In genomic region chr1:43973981-43974442, GRCh38 we compare ENCODE assay signal across 8 cellular contexts. TPM values are rescaled to one million over a fixed set of nuclear protein-coding genes. Genes with fewer than 3 reads are reported as not detected.
A peak's percentile ranks its signal among the peaks of the same experiment; 100 is the strongest.
DNase-seq lines count a peak whose midpoint lies in the region; ATAC-seq, FAIRE-seq and TF ChIP-seq lines count a peak whose summit lies in the region.

No MANE protein-coding gene starts in this region.

- DNase-seq in CD4-positive, CD25-positive, alpha-beta regulatory T cell = no peak
- peak in 1 of 4 experiments; percentile 29 for DNase-seq in K562 (ENCODE audit: extremely low read depth in 1 of 4, low spot score in 3 of 4)
- DNase-seq in lung (ENCODE audit: low spot score) = no peak
- DNase-seq in uterus = no peak
- no peak for DNase-seq in H4 (ENCODE audit: low spot score)

- intact Hi-C loops in K562 (cut with micrococcal nuclease) (loop anchor here (1.0 to 2.0 kb wide), 2 partner anchors 17 to 28 kb away; partner anchors contain the start of genes CCDC24 and IPO13), uterus (cut with DNase I; ENCODE audit: low total_unique reads) (no loop called here)

- FAIRE-seq in K562 (lab: Jason Lieb, UNC) = no peak

- peak overlapping the region; percentile 81 for H3K27ac ChIP-seq in CD4-positive, CD25-positive, alpha-beta regulatory T cell (ENCODE audit: insufficient read depth, low read length, poor library complexity, severe bottlenecking)
- H3K27ac ChIP-seq in HUES64 (ENCODE audit: low read depth, low read length) = no peak overlapping the region; the same call in 1 of the 2 replicates
- H3K27ac ChIP-seq in K562 (ENCODE audit: extremely low read depth, low read depth, low read length) = peak overlapping the region; percentile 89
- peak overlapping the region; percentile 85 to 93 for H3K27ac ChIP-seq in lung (ENCODE audit: low read depth in 1 of 2, low read length in 1 of 2)
- peak overlapping the region; percentile 83 to 88 for H3K27ac ChIP-seq in uterus

- TF ChIP-seq EP300 in K562 (IDR thresholded peaks at IDR 0.05; ENCODE audit: low read length) = no peak

- no TSS peak for BruUV-seq in K562 (replicated peaks; lab: Mats Ljungman, UMichigan)

- H3K4me3 Mint-ChIP-seq in CD4-positive, CD25-positive, alpha-beta regulatory T cell = peak overlapping the region; percentile 91 to 96 (median 92)

- no peak for TF ChIP-seq RAD21 in K562 (CRISPR knock-in tag; conservative IDR thresholded peaks at IDR 0.05 in 1 of 2, IDR thresholded peaks at IDR 0.05 in 1 of 2)

- H3K9ac ChIP-seq in HUES64 (ENCODE audit: low read depth, low read length) = peak overlapping the region; percentile 83
- peak overlapping the region; percentile 88 to 98 for H3K9ac ChIP-seq in K562 (ENCODE audit: insufficient read depth in 1 of 2, low read depth in 2 of 2, low read length in 2 of 2)

- 40% methylated on average over 9 of the region's 9 CpGs for WGBS in HUES64
- WGBS in K562 (ENCODE audit: insufficient coverage, low coverage, missing lambda C conversion rate) = 51% methylated on average over 9 of the region's 9 CpGs
- WGBS in lung, 2 donors = 35 to 40% methylated on average over 9 of the region's 9 CpGs

- TF ChIP-seq POLR2A in K562 (conservative IDR thresholded peaks at IDR 0.05) = no peak; the same call in 1 of the 2 replicates
- TF ChIP-seq POLR2A in uterus (IDR thresholded peaks at IDR 0.05) = no peak

- peaks cover 10% of the 10 kb centered on the region for H3K9me1 ChIP-seq in K562 (ENCODE audit: control insufficient read depth, insufficient read depth, low read length)

- CTCF ChIA-PET in K562 (lab: Yijun Ruan, JAX; ENCODE audit: low intra/inter-chr PET ratio) = no interaction called here

- H3K27me3 ChIP-seq in CD4-positive, CD25-positive, alpha-beta regulatory T cell (ENCODE audit: control insufficient read depth, insufficient read depth, low read length) = no peaks in the 10 kb centered on the region
- no peaks in the 10 kb centered on the region for H3K27me3 ChIP-seq in HUES64 (ENCODE audit: insufficient read depth, low read length)
- H3K27me3 ChIP-seq in K562 (ENCODE audit: control insufficient read depth in 2 of 2, insufficient read depth in 2 of 2, low read length in 2 of 2) = no peaks in the 10 kb centered on the region
- H3K27me3 ChIP-seq in lung (ENCODE audit: control insufficient read depth, insufficient read depth) = no peaks in the 10 kb centered on the region
- H3K27me3 ChIP-seq in uterus = no peaks in the 10 kb centered on the region

- peaks cover 58% of the 10 kb centered on the region for H3K79me2 ChIP-seq in K562 (ENCODE audit: control insufficient read depth, insufficient read depth, low read length)

- peak overlapping the region; percentile 95 to 98 (median 98) for H3K27ac Mint-ChIP-seq in CD4-positive, CD25-positive, alpha-beta regulatory T cell

- H3K36me3 ChIP-seq in CD4-positive, CD25-positive, alpha-beta regulatory T cell (ENCODE audit: control insufficient read depth, insufficient read depth, low read length) = peaks cover 23% of the 10 kb centered on the region
- H3K36me3 ChIP-seq in HUES64 (ENCODE audit: insufficient read depth, low read length) (peaks cover 49% of the 10 kb centered on the region), K562 (ENCODE audit: control insufficient read depth, insufficient read depth, low read length) (peaks cover 61% of the 10 kb centered on the region), lung (ENCODE audit: control insufficient read depth in 2 of 2, insufficient read depth in 2 of 2, low read length in 2 of 2) (peaks cover 0 to 20% of the 10 kb centered on the region in 2 donors), uterus (no peaks in the 10 kb centered on the region)

- POLR2A ChIA-PET in K562 (lab: Yijun Ruan, JAX) = interaction anchor here (0.7 to 2.1 kb wide), 7 partner anchors 13 to 519 kb away, joined by 3 to 7 read pairs (median 3); no protein-coding TSS in a partner anchor

- peaks cover 24% of the 10 kb centered on the region for H4K20me1 ChIP-seq in K562 (replicated peaks; ENCODE audit: control insufficient read depth, insufficient read depth, low read length)

- no peaks in the 10 kb centered on the region for H3K9me3 ChIP-seq in CD4-positive, CD25-positive, alpha-beta regulatory T cell (ENCODE audit: control insufficient read depth in 2 of 2, low read length in 2 of 2)
- H3K9me3 ChIP-seq in HUES64 (ENCODE audit: insufficient read depth, low read depth, low read length) = no peaks in the 10 kb centered on the region
- H3K9me3 ChIP-seq in K562 (replicated peaks; ENCODE audit: control insufficient read depth, insufficient read depth, low read depth, low read length) = no peaks in the 10 kb centered on the region
- no peaks in the 10 kb centered on the region for H3K9me3 ChIP-seq in lung (ENCODE audit: control insufficient read depth in 2 of 2, insufficient read depth in 1 of 2, low read length in 1 of 2)
- H3K9me3 ChIP-seq in uterus = no peaks in the 10 kb centered on the region

- no peak for TF ChIP-seq CTCF in K562 (IDR thresholded peaks at IDR 0.05 in 2 of 3, conservative IDR thresholded peaks at IDR 0.05 in 1 of 3; ENCODE audit: insufficient read depth in 2 of 3, low read depth in 1 of 3, low read length in 3 of 3)
- no peak for TF ChIP-seq CTCF in lung (IDR thresholded peaks at IDR 0.05; ENCODE audit: control extremely low read depth, extremely low read depth)
- TF ChIP-seq CTCF in uterus (IDR thresholded peaks at IDR 0.05) = no peak

- H3K4me1 ChIP-seq in CD4-positive, CD25-positive, alpha-beta regulatory T cell (ENCODE audit: control insufficient read depth, insufficient read depth, low read length, poor library complexity, severe bottlenecking) = peaks cover 52% of the 10 kb centered on the region
- H3K4me1 ChIP-seq in HUES64 (ENCODE audit: insufficient read depth, low read length) (peaks cover 19% of the 10 kb centered on the region; the same call in 1 of the 2 replicates), K562 (replicated peaks in 1 of 2; ENCODE audit: control insufficient read depth in 2 of 2, insufficient read depth in 2 of 2, low read length in 2 of 2) (peaks cover 41 to 69% of the 10 kb centered on the region in 2 experiments), lung (ENCODE audit: control insufficient read depth in 2 of 2, insufficient read depth in 2 of 2, low read length in 2 of 2) (peaks cover 0 to 24% of the 10 kb centered on the region in 2 donors), uterus (peaks cover 4 to 15% of the 10 kb centered on the region in 2 donors)

- ATAC-seq in CD4-positive, CD25-positive, alpha-beta regulatory T cell (ENCODE audit: low read depth in 2 of 2) = no peak
- no peak for ATAC-seq in K562
- no peak for ATAC-seq in lung (ENCODE audit: insufficient read depth, low FRiP score)
- ATAC-seq in HG03469 (IDR thresholded peaks at IDR 0.05; ENCODE audit: unreplicated experiment) = no peak
- ATAC-seq in GM19351 (IDR thresholded peaks at IDR 0.05; ENCODE audit: unreplicated experiment) = no peak

- in situ Hi-C loops in K562 (cut with MboI) = no loop called here

- H3K4me3 ChIP-seq in CD4-positive, CD25-positive, alpha-beta regulatory T cell (ENCODE audit: low read depth, low read length) = peak overlapping the region; percentile 79
- H3K4me3 ChIP-seq in HUES64 (ENCODE audit: low read length) (peak overlapping the region; percentile 73), K562 (peak overlapping the region; percentile 87), lung (no peak overlapping the region), uterus (peak overlapping the region; percentile 65 to 93)

- peak overlapping the region; percentile 97 for H2AFZ ChIP-seq in K562 (ENCODE audit: low read depth, low read length)

- peaks cover 20% of the 10 kb centered on the region for H3K36me3 Mint-ChIP-seq in CD4-positive, CD25-positive, alpha-beta regulatory T cell

- H3K9me3 Mint-ChIP-seq in CD4-positive, CD25-positive, alpha-beta regulatory T cell = no peaks in the 10 kb centered on the region

- H3K4me1 Mint-ChIP-seq in CD4-positive, CD25-positive, alpha-beta regulatory T cell = peaks cover 7 to 69% (median 40%) of the 10 kb centered on the region in 4 donors

- H3K4me2 ChIP-seq in K562 (ENCODE audit: insufficient read depth, low read length) = peak overlapping the region; percentile 90

- H3K27me3 Mint-ChIP-seq in CD4-positive, CD25-positive, alpha-beta regulatory T cell = peaks cover 4% of the 10 kb centered on the region

RNA-seq across cellular contexts. Expression of gene ATP6V0B, which starts 0.7 kb away (rescaled TPM):
- total RNA-seq in CD4-positive, CD25-positive, alpha-beta regulatory T cell = 69.4 TPM
- polyA plus RNA-seq in CD4-positive, CD25-positive, alpha-beta regulatory T cell = 100 to 1,000 TPM; 207 to 274 (median 237) TPM
- 126 TPM for polyA plus RNA-seq in HUES64 (2013, experiment 1 of 2)
- polyA plus RNA-seq in HUES64 (2013, experiment 2 of 2) = 103 TPM
- total RNA-seq in K562 (2011; cell fraction: chromatin; rRNA removed; ENCODE audit: low replicate concordance) = 240 and 478 TPM in 2 replicates
- 771 and 1,062 TPM in 2 replicates for total RNA-seq in K562 (2011; cell fraction: nucleolus; rRNA removed)
- 571 and 616 TPM in 2 replicates for total RNA-seq in K562 (2011; cell fraction: nucleoplasm; rRNA removed)
- 296 and 328 TPM in 2 replicates for total RNA-seq in K562 (2014; rRNA removed)
- total RNA-seq in K562 (2014; rRNA removed; fragmentation: Illumina TruSeq; extraction: Trizol) = 143 and 167 TPM in 2 replicates
- 196 and 203 TPM in 2 replicates for total RNA-seq in K562 (2015; rRNA removed; fragmentation: Illumina TruSeq; extraction: Trizol)
- total RNA-seq in K562 (2021) = 279 and 286 TPM in 2 replicates
- polyA plus RNA-seq in K562 (2011; rRNA removed) = 220 and 288 TPM in 2 replicates
- polyA plus RNA-seq in K562 (2011; cell fraction: cytosol; rRNA removed) = 552 and 632 TPM in 2 replicates
- 601 and 849 TPM in 2 replicates for polyA plus RNA-seq in K562 (2011; cell fraction: nucleus; rRNA removed)
- polyA plus RNA-seq in K562 (2012) = 179 and 264 TPM in 2 replicates
- polyA plus RNA-seq in K562 (2014; fragmentation: Illumina TruSeq; extraction: Trizol) = 186 and 195 TPM in 2 replicates
- polyA plus RNA-seq in K562 (2014; fragmentation: Nextera tagmentation; extraction: Ambion mirVana) = 100 to 1,000 TPM; 137 to 276 TPM
- 282 and 348 TPM in 2 replicates for polyA plus RNA-seq in K562 (2014; rRNA removed)
- polyA minus RNA-seq in K562 (2011; rRNA and poly(A)+ RNA removed) = 127 and 130 TPM in 2 replicates
- 83.6 and 86.7 TPM in 2 replicates for polyA minus RNA-seq in K562 (2011; cell fraction: cytosol; rRNA and poly(A)+ RNA removed)
- polyA minus RNA-seq in K562 (2011; cell fraction: nucleus; rRNA and poly(A)+ RNA removed) = 102 and 149 TPM in 2 replicates
- total RNA-seq in lung = 100 to 1,000 TPM in 1 of 2 donors, 10 to 100 TPM in 1; 71.2 to 192 TPM
- 100 to 1,000 TPM; 373 to 484 TPM for polyA plus RNA-seq in lung
- total RNA-seq in uterus = 100 to 1,000 TPM in 1 of 4 donors, 10 to 100 TPM in 3; 49.6 to 183 (median 65.4) TPM
- 193 and 213 TPM in 2 replicates for total RNA-seq in H4 (2014; rRNA removed; shearing (Covaris generic))

RNA-seq across cellular contexts. Expression of gene DPH2, which starts 4.2 kb away (rescaled TPM):
- total RNA-seq in CD4-positive, CD25-positive, alpha-beta regulatory T cell = 17.9 TPM
- 10 to 100 TPM; 17.2 to 25.0 (median 21.0) TPM for polyA plus RNA-seq in CD4-positive, CD25-positive, alpha-beta regulatory T cell
- 46.3 TPM for polyA plus RNA-seq in HUES64 (2013, experiment 1 of 2)
- 36.1 TPM for polyA plus RNA-seq in HUES64 (2013, experiment 2 of 2)
- 110 and 268 TPM in 2 replicates for total RNA-seq in K562 (2011; cell fraction: chromatin; rRNA removed; ENCODE audit: low replicate concordance)
- total RNA-seq in K562 (2011; cell fraction: nucleolus; rRNA removed) = 191 and 199 TPM in 2 replicates
- 123 and 150 TPM in 2 replicates for total RNA-seq in K562 (2011; cell fraction: nucleoplasm; rRNA removed)
- total RNA-seq in K562 (2014; rRNA removed) (87.5 and 122 TPM in 2 replicates), K562 (2014; rRNA removed; fragmentation: Illumina TruSeq; extraction: Trizol) (31.9 and 39.4 TPM in 2 replicates), K562 (2015; rRNA removed; fragmentation: Illumina TruSeq; extraction: Trizol) (66.8 and 68.1 TPM in 2 replicates), K562 (2021) (94.1 and 97.3 TPM in 2 replicates), lung (10 to 100 TPM; 17.1 to 25.5 TPM), uterus (10 to 100 TPM in 2 of 4 donors, 1 to 10 TPM in 2; 5.1 to 18.5 (median 12.3) TPM)
- polyA plus RNA-seq in K562 (2011; rRNA removed) (63.1 and 71.2 TPM in 2 replicates), K562 (2014; fragmentation: Illumina TruSeq; extraction: Trizol) (81.1 and 106 TPM in 2 replicates), K562 (2014; fragmentation: Nextera tagmentation; extraction: Ambion mirVana) (10 to 100 TPM; 17.9 to 27.0 TPM), K562 (2014; rRNA removed) (93.2 and 110 TPM in 2 replicates), lung (10 to 100 TPM; 11.6 to 28.5 TPM)
- polyA plus RNA-seq in K562 (2011; cell fraction: cytosol; rRNA removed) = 117 and 149 TPM in 2 replicates
- polyA plus RNA-seq in K562 (2011; cell fraction: nucleus; rRNA removed) = 379 and 380 TPM in 2 replicates
- polyA plus RNA-seq in K562 (2012) = 39.2 and 65.5 TPM in 2 replicates
- polyA minus RNA-seq in K562 (2011; rRNA and poly(A)+ RNA removed) = 50.3 and 52.5 TPM in 2 replicates
- 35.5 and 48.5 TPM in 2 replicates for polyA minus RNA-seq in K562 (2011; cell fraction: cytosol; rRNA and poly(A)+ RNA removed)
- polyA minus RNA-seq in K562 (2011; cell fraction: nucleus; rRNA and poly(A)+ RNA removed) = 96.7 and 113 TPM in 2 replicates
- total RNA-seq in H4 (2014; rRNA removed; shearing (Covaris generic)) = 28.5 and 44.1 TPM in 2 replicates

RNA-seq across cellular contexts. Expression of gene B4GALT2, which starts 5.0 kb away (rescaled TPM):
- 0.54 TPM for total RNA-seq in CD4-positive, CD25-positive, alpha-beta regulatory T cell
- polyA plus RNA-seq in CD4-positive, CD25-positive, alpha-beta regulatory T cell = under 1 TPM; 0.20 to 0.86 (median 0.32) TPM
- 55.9 TPM for polyA plus RNA-seq in HUES64 (2013, experiment 1 of 2)
- 64.7 TPM for polyA plus RNA-seq in HUES64 (2013, experiment 2 of 2)
- 27.8 and 57.7 TPM in 2 replicates for total RNA-seq in K562 (2011; cell fraction: chromatin; rRNA removed; ENCODE audit: low replicate concordance)
- 51.2 and 57.7 TPM in 2 replicates for total RNA-seq in K562 (2011; cell fraction: nucleolus; rRNA removed)
- total RNA-seq in K562 (2011; cell fraction: nucleoplasm; rRNA removed) = 45.8 and 54.2 TPM in 2 replicates
- total RNA-seq in K562 (2014; rRNA removed) (86.8 and 116 TPM in 2 replicates), K562 (2014; rRNA removed; fragmentation: Illumina TruSeq; extraction: Trizol) (23.4 and 31.0 TPM in 2 replicates), K562 (2015; rRNA removed; fragmentation: Illumina TruSeq; extraction: Trizol) (43.8 and 45.9 TPM in 2 replicates), K562 (2021) (76.2 and 78.0 TPM in 2 replicates), lung (10 to 100 TPM; 13.6 to 40.9 TPM), uterus (10 to 100 TPM in 2 of 4 donors, 1 to 10 TPM in 2; 2.3 to 45.8 (median 18.5) TPM)
- polyA plus RNA-seq in K562 (2011; rRNA removed) (39.0 and 43.9 TPM in 2 replicates), K562 (2014; fragmentation: Illumina TruSeq; extraction: Trizol) (63.7 and 69.7 TPM in 2 replicates), K562 (2014; fragmentation: Nextera tagmentation; extraction: Ambion mirVana) (1 to 10 TPM; 1.3 to 2.8 TPM), K562 (2014; rRNA removed) (71.9 and 85.4 TPM in 2 replicates), lung (10 to 100 TPM; 28.9 to 32.2 TPM)
- polyA plus RNA-seq in K562 (2011; cell fraction: cytosol; rRNA removed) = 78.6 and 206 TPM in 2 replicates
- 55.1 and 117 TPM in 2 replicates for polyA plus RNA-seq in K562 (2011; cell fraction: nucleus; rRNA removed)
- polyA plus RNA-seq in K562 (2012) = 44.8 and 50.7 TPM in 2 replicates
- polyA minus RNA-seq in K562 (2011; rRNA and poly(A)+ RNA removed) = 21.4 and 27.7 TPM in 2 replicates
- 40.9 and 42.3 TPM in 2 replicates for polyA minus RNA-seq in K562 (2011; cell fraction: cytosol; rRNA and poly(A)+ RNA removed)
- polyA minus RNA-seq in K562 (2011; cell fraction: nucleus; rRNA and poly(A)+ RNA removed) = 26.7 and 28.3 TPM in 2 replicates
- total RNA-seq in H4 (2014; rRNA removed; shearing (Covaris generic)) = 87.5 and 92.8 TPM in 2 replicates

RNA-seq across cellular contexts. Expression of gene CCDC24, which starts 17.4 kb away (rescaled TPM):
- total RNA-seq in CD4-positive, CD25-positive, alpha-beta regulatory T cell = 1.2 TPM
- 1 to 10 TPM in 1 of 4 donors, under 1 TPM in 3; 0.18 to 1.8 (median 0.73) TPM for polyA plus RNA-seq in CD4-positive, CD25-positive, alpha-beta regulatory T cell
- 5.8 TPM for polyA plus RNA-seq in HUES64 (2013, experiment 1 of 2)
- 7.7 TPM for polyA plus RNA-seq in HUES64 (2013, experiment 2 of 2)
- total RNA-seq in K562 (2011; cell fraction: chromatin; rRNA removed; ENCODE audit: low replicate concordance) = 1.4 and 6.8 TPM in 2 replicates
- total RNA-seq in K562 (2011; cell fraction: nucleolus; rRNA removed) = 5.8 TPM in 2 replicates
- total RNA-seq in K562 (2011; cell fraction: nucleoplasm; rRNA removed) = 4.1 and 6.1 TPM in 2 replicates
- total RNA-seq in K562 (2014; rRNA removed) (3.0 and 4.5 TPM in 2 replicates), K562 (2014; rRNA removed; fragmentation: Illumina TruSeq; extraction: Trizol) (0.70 and 1.5 TPM in 2 replicates), K562 (2015; rRNA removed; fragmentation: Illumina TruSeq; extraction: Trizol) (1.7 and 2.2 TPM in 2 replicates), K562 (2021) (4.4 and 5.2 TPM in 2 replicates), lung (10 to 100 TPM in 1 of 2 donors, 1 to 10 TPM in 1; 9.9 to 20.1 TPM), uterus (10 to 100 TPM in 1 of 4 donors, 1 to 10 TPM in 2, not detected in 1; 3.1 to 10.6 (median 7.0) TPM)
- polyA plus RNA-seq in K562 (2011; rRNA removed) (1.3 and 2.3 TPM in 2 replicates), K562 (2014; fragmentation: Illumina TruSeq; extraction: Trizol) (1.5 and 3.0 TPM in 2 replicates), K562 (2014; fragmentation: Nextera tagmentation; extraction: Ambion mirVana) (under 1 TPM; 0.31 to 0.64 TPM), K562 (2014; rRNA removed) (3.7 and 4.5 TPM in 2 replicates), lung (10 to 100 TPM; 11.2 to 15.3 TPM)
- 2.0 and 4.9 TPM in 2 replicates for polyA plus RNA-seq in K562 (2011; cell fraction: cytosol; rRNA removed)
- 6.8 and 13.1 TPM in 2 replicates for polyA plus RNA-seq in K562 (2011; cell fraction: nucleus; rRNA removed)
- 3.7 and 4.3 TPM in 2 replicates for polyA plus RNA-seq in K562 (2012)
- polyA minus RNA-seq in K562 (2011; rRNA and poly(A)+ RNA removed) = 0.36 and 0.39 TPM in 2 replicates
- polyA minus RNA-seq in K562 (2011; cell fraction: cytosol; rRNA and poly(A)+ RNA removed) = 1.1 and 5.4 TPM in 2 replicates
- polyA minus RNA-seq in K562 (2011; cell fraction: nucleus; rRNA and poly(A)+ RNA removed) = 1.7 and 2.2 TPM in 2 replicates
- total RNA-seq in H4 (2014; rRNA removed; shearing (Covaris generic)) = 15.8 and 23.2 TPM in 2 replicates

RNA-seq across cellular contexts. Expression of gene IPO13, which starts 27.3 kb away (rescaled TPM):
- 12.6 TPM for total RNA-seq in CD4-positive, CD25-positive, alpha-beta regulatory T cell
- polyA plus RNA-seq in CD4-positive, CD25-positive, alpha-beta regulatory T cell = 10 to 100 TPM in 2 of 4 donors, 1 to 10 TPM in 2; 9.4 to 11.6 (median 10.1) TPM
- polyA plus RNA-seq in HUES64 (2013, experiment 1 of 2) = 16.5 TPM
- 12.1 TPM for polyA plus RNA-seq in HUES64 (2013, experiment 2 of 2)
- total RNA-seq in K562 (2011; cell fraction: chromatin; rRNA removed; ENCODE audit: low replicate concordance) = 24.0 and 67.1 TPM in 2 replicates
- 41.3 and 46.4 TPM in 2 replicates for total RNA-seq in K562 (2011; cell fraction: nucleolus; rRNA removed)
- total RNA-seq in K562 (2011; cell fraction: nucleoplasm; rRNA removed) = 28.3 and 29.6 TPM in 2 replicates
- total RNA-seq in K562 (2014; rRNA removed) (17.5 and 27.9 TPM in 2 replicates), K562 (2014; rRNA removed; fragmentation: Illumina TruSeq; extraction: Trizol) (7.8 and 10.0 TPM in 2 replicates), K562 (2015; rRNA removed; fragmentation: Illumina TruSeq; extraction: Trizol) (16.1 and 16.2 TPM in 2 replicates), K562 (2021) (28.4 and 30.8 TPM in 2 replicates), lung (10 to 100 TPM in 1 of 2 donors, 1 to 10 TPM in 1; 7.3 to 35.4 TPM), uterus (10 to 100 TPM in 3 of 4 donors, 1 to 10 TPM in 1; 6.9 to 26.7 (median 18.0) TPM)
- polyA plus RNA-seq in K562 (2011; rRNA removed) (13.9 and 19.1 TPM in 2 replicates), K562 (2014; fragmentation: Illumina TruSeq; extraction: Trizol) (24.7 and 27.1 TPM in 2 replicates), K562 (2014; fragmentation: Nextera tagmentation; extraction: Ambion mirVana) (1 to 10 TPM; 7.0 to 9.8 TPM), K562 (2014; rRNA removed) (18.6 and 22.0 TPM in 2 replicates), lung (10 to 100 TPM; 16.6 to 18.1 TPM)
- polyA plus RNA-seq in K562 (2011; cell fraction: cytosol; rRNA removed) = 27.1 and 36.4 TPM in 2 replicates
- polyA plus RNA-seq in K562 (2011; cell fraction: nucleus; rRNA removed) = 59.2 and 89.3 TPM in 2 replicates
- polyA plus RNA-seq in K562 (2012) = 27.4 and 30.4 TPM in 2 replicates
- 18.8 and 24.2 TPM in 2 replicates for polyA minus RNA-seq in K562 (2011; rRNA and poly(A)+ RNA removed)
- polyA minus RNA-seq in K562 (2011; cell fraction: cytosol; rRNA and poly(A)+ RNA removed) = 16.5 and 21.7 TPM in 2 replicates
- polyA minus RNA-seq in K562 (2011; cell fraction: nucleus; rRNA and poly(A)+ RNA removed) = 18.4 and 22.3 TPM in 2 replicates
- total RNA-seq in H4 (2014; rRNA removed; shearing (Covaris generic)) = 18.8 and 22.6 TPM in 2 replicates
